Comparison of ENCODE assay signal across 8 cellular contexts in genomic region chr1:108828074-108828961, GRCh38. TPM values are rescaled to one million over a fixed set of nuclear protein-coding genes. Genes with fewer than 3 reads are reported as not detected.
DNase-seq lines count a peak whose midpoint lies in the region; ATAC-seq, FAIRE-seq and TF ChIP-seq lines count a peak whose summit lies in the region.

No MANE protein-coding gene starts in this region.

- dilution Hi-C loops in keratinocyte (cut with MboI; ENCODE audit: extremely low pct_ligation_motif_present, low sequenced_read_pairs) = no loop called here

- ATAC-seq in GM18505 (IDR thresholded peaks at IDR 0.05; ENCODE audit: unreplicated experiment) = no peak

- H3K4me3 ChIP-seq in WI38 (ENCODE audit: low read depth, low read length) (no peak overlapping the region), cardiac fibroblast (replicated peaks in 1 of 2; ENCODE audit: low read depth in 2 of 2, low read length in 2 of 2) (peak overlapping the region in 1 of 2 donors; percentile 26), keratinocyte (ENCODE audit: control insufficient read depth in 2 of 3, extremely low read depth in 1 of 3, insufficient read depth in 2 of 3, low read depth in 1 of 3, low read length in 3 of 3) (peak overlapping the region in 2 of 3 experiments; percentile 0 to 32)

- TF ChIP-seq CTCF in CD14-positive monocyte (IDR thresholded peaks at IDR 0.05) (peak; percentile 88), WI38 (IDR thresholded peaks at IDR 0.05; ENCODE audit: low read depth, low read length) (peak; percentile 62), cardiac fibroblast (IDR thresholded peaks at IDR 0.05; ENCODE audit: low read depth, low read length) (peak; percentile 73), keratinocyte (optimal IDR thresholded peaks at IDR 0.05 in 1 of 3, IDR thresholded peaks at IDR 0.05 in 1 of 3, conservative IDR thresholded peaks at IDR 0.05 in 1 of 3; ENCODE audit: extremely low read depth in 1 of 3, insufficient read depth in 2 of 3, low read length in 3 of 3) (peak; percentile 75 to 88 (median 80))

- no peaks in the 10 kb centered on the region for H3K79me2 ChIP-seq in keratinocyte (ENCODE audit: control insufficient read depth, insufficient read depth, low read length)

- H3K4me1 Mint-ChIP-seq in CD14-positive monocyte = peaks cover 18% of the 10 kb centered on the region

- H3K9ac ChIP-seq in keratinocyte (ENCODE audit: control insufficient read depth, extremely low read depth, insufficient read depth, low read length) = peak overlapping the region; percentile 51

- no peaks in the 10 kb centered on the region for H3K9me3 ChIP-seq in keratinocyte (ENCODE audit: control insufficient read depth, low read depth, low read length)

- H3K27me3 Mint-ChIP-seq in CD14-positive monocyte (ENCODE audit: low read depth in 3 of 3) = no peaks in the 10 kb centered on the region

- peak; percentile 84 for FAIRE-seq in keratinocyte (lab: Jason Lieb, UNC)

- H4K20me1 ChIP-seq in keratinocyte (ENCODE audit: control insufficient read depth, extremely low read depth, insufficient read depth, low read length) = no peaks in the 10 kb centered on the region

- H3K27ac ChIP-seq in keratinocyte (ENCODE audit: control insufficient read depth, insufficient read depth, low read length) = peak overlapping the region; percentile 89

- no peaks in the 10 kb centered on the region for H3K27me3 ChIP-seq in keratinocyte (ENCODE audit: control insufficient read depth, extremely low read depth, insufficient read depth, low read length)

- no peak for TF ChIP-seq POLR2A in GM18505 (IDR thresholded peaks at IDR 0.05; ENCODE audit: borderline replicate concordance, extremely low read depth, insufficient read depth, insufficient read length)

- peak overlapping the region; percentile 84 for H3K4me2 ChIP-seq in keratinocyte (ENCODE audit: control insufficient read depth, extremely low read depth, insufficient read depth, low read depth, low read length)

- H3K27ac Mint-ChIP-seq in CD14-positive monocyte = peak overlapping the region in 1 of 7 donors; percentile 41

- H3K36me3 Mint-ChIP-seq in CD14-positive monocyte = no peaks in the 10 kb centered on the region

- no peaks in the 10 kb centered on the region for H3K36me3 ChIP-seq in keratinocyte (ENCODE audit: control insufficient read depth in 2 of 2, extremely low read depth in 1 of 2, insufficient read depth in 2 of 2, low read length in 2 of 2)

- H3K9me1 ChIP-seq in keratinocyte (ENCODE audit: control insufficient read depth, extremely low read depth, insufficient read depth, low read length) = no peaks in the 10 kb centered on the region

- peak; percentile 66 for DNase-seq in CD14-positive monocyte (ENCODE audit: low spot score)
- peak; percentile 77 for DNase-seq in H4 (ENCODE audit: low spot score)
- DNase-seq in NCI-H2171 treated with DMSO at 0.1 percent for 48 hours (lab: John Stamatoyannopoulos, UW) = peak; percentile 79
- DNase-seq in cardiac fibroblast (ENCODE audit: low read depth in 2 of 2) = peak; percentile 86 to 92
- peak; percentile 100 for DNase-seq in keratinocyte (ENCODE audit: low read depth, low spot score)
- DNase-seq in stimulated activated CD4-positive, alpha-beta T cell treated with anti-CD3 and anti-CD28 coated beads, Interleukin-15, amount 100 ng/mL, for 1 hour (ENCODE audit: low read depth in 1 of 2, low spot score in 1 of 2) = peak; percentile 33 to 39

- intact Hi-C loops in CD14-positive monocyte (cut with micrococcal nuclease) = loop anchor here (2.0 kb wide), 2 partner anchors 68 to 70 kb away; no protein-coding TSS in a partner anchor

- peaks cover 0 to 3% (median 0%) of the 10 kb centered on the region in 7 donors for H3K9me3 Mint-ChIP-seq in CD14-positive monocyte

- H3K4me1 ChIP-seq in keratinocyte (ENCODE audit: control insufficient read depth, extremely low read depth, insufficient read depth, low read length) = peaks cover 53% of the 10 kb centered on the region

- H2AFZ ChIP-seq in keratinocyte (ENCODE audit: control insufficient read depth, low read length) = peak overlapping the region; percentile 38

- H3K4me3 Mint-ChIP-seq in CD14-positive monocyte = no peak overlapping the region

RNA-seq across cellular contexts. Expression of gene AKNAD1, which starts 28.6 kb away (rescaled TPM):
- not detected for polyA plus RNA-seq in CD14-positive monocyte
- total RNA-seq in H4 (2014; rRNA removed; shearing (Covaris generic)) = 0.95 TPM in 1 of 2 replicates, not detected in the other
- 4.6 to 6.9 TPM (median 5.1 TPM) in 3 replicates for polyA plus RNA-seq in keratinocyte
- polyA plus RNA-seq in keratinocyte (2011; ENCODE audit: low read depth) = 0.82 TPM
- polyA plus RNA-seq in keratinocyte (2011; cell fraction: cytosol; rRNA removed) = 2.9 and 5.6 TPM in 2 replicates
- 5.8 and 8.3 TPM in 2 replicates for polyA plus RNA-seq in keratinocyte (2011; cell fraction: nucleus; rRNA removed)
- 2.0 and 4.4 TPM in 2 replicates for polyA plus RNA-seq in keratinocyte (2012; ENCODE audit: low replicate concordance)
- 0.56 to 2.2 TPM (median 0.66 TPM) in 3 replicates for polyA minus RNA-seq in keratinocyte
- polyA minus RNA-seq in keratinocyte (2011; cell fraction: cytosol; rRNA and poly(A)+ RNA removed) = not detected
- 3.5 and 3.6 TPM in 2 replicates for polyA minus RNA-seq in keratinocyte (2011; cell fraction: nucleus; rRNA and poly(A)+ RNA removed)

RNA-seq across cellular contexts. Expression of gene GPSM2, which starts 48.5 kb away (rescaled TPM):
- polyA plus RNA-seq in CD14-positive monocyte (1 to 10 TPM; 2.4 to 4.7 TPM), keratinocyte (58.0 to 109 TPM (median 74.7 TPM) in 3 replicates)
- total RNA-seq in H4 (2014; rRNA removed; shearing (Covaris generic)) = 38.2 and 38.5 TPM in 2 replicates
- polyA plus RNA-seq in keratinocyte (2011; ENCODE audit: low read depth) = 31.2 TPM
- 48.0 and 87.0 TPM in 2 replicates for polyA plus RNA-seq in keratinocyte (2011; cell fraction: cytosol; rRNA removed)
- polyA plus RNA-seq in keratinocyte (2011; cell fraction: nucleus; rRNA removed) = 61.6 and 67.3 TPM in 2 replicates
- 38.8 and 64.7 TPM in 2 replicates for polyA plus RNA-seq in keratinocyte (2012; ENCODE audit: low replicate concordance)
- polyA minus RNA-seq in keratinocyte = 25.4 to 84.8 TPM (median 45.1 TPM) in 3 replicates
- polyA minus RNA-seq in keratinocyte (2011; cell fraction: cytosol; rRNA and poly(A)+ RNA removed) = 57.7 TPM
- polyA minus RNA-seq in keratinocyte (2011; cell fraction: nucleus; rRNA and poly(A)+ RNA removed) = 23.2 and 50.5 TPM in 2 replicates

Comparison
In these comparisons a context has a peak if more than half of its experiments do, and no peak if none do; other contexts are left out.
1. DNase-seq: peak in every context shown above with its lines; median percentile 100 in keratinocyte; 89 in cardiac fibroblast; 79 in NCI-H2171 treated with DMSO at 0.1 percent for 48 hours; 77 in H4; 66 in CD14-positive monocyte; 36 in stimulated activated CD4-positive, alpha-beta T cell treated with anti-CD3 and anti-CD28 coated beads, Interleukin-15, amount 100 ng/mL, for 1 hour.
2. RNA of gene GPSM2, which starts 48.5 kb away (polyA plus RNA-seq): 31.2 to 109 TPM in keratinocyte; 2.4 to 4.7 TPM in CD14-positive monocyte; every median in the first group is over 4 times any median in the second.
3. Peak in every context shown above with its lines, with median percentiles within 50 percentile points of each other: CTCF ChIP-seq.